In the genomic region with DNA sequence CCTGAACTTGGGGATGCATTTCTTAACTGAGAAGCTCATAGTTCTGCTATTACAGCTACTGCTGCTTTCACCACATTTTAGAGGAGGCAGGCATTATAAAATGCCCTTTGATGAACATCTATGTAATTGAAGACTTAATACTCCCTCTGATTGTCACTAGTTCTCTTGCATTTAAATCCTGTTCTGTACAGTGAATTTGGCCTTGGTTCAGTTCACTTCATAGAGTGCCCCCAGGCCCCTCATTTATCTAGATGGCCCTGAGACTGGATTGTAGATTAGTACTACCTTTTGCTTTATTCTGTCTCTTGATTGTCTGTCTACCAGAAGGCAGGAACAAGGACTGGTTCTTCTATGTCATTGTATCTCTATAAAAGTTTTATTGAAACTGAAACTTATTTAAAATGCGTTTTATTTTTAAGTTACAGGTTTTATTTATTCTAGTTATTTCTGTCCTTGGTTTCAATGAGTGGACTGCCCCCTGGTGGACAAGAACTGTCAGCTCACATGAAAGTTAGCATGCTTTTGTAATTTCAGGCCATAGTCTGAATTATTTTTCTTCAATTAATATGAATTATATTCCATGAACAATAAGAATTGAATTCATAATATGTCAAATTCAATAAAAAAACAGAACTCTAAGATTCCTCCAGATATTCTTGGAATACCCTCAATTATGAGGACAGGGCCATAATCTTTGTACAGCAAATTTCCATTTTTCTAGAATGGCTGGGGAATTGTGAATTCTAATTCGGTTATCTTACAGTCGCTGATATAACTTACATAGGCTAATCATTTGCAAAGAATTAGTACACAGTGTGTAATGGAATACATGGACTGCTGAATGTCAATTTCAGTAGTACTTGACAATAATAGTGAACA, we compare ENCODE assay signal across 8 cellular contexts. TPM values are rescaled to one million over a fixed set of nuclear protein-coding genes. Genes with fewer than 3 reads are reported as not detected.
DNase-seq lines count a peak whose midpoint lies in the region; ATAC-seq and TF ChIP-seq lines count a peak whose summit lies in the region.

No MANE protein-coding gene starts in this region.

- in situ Hi-C loops in astrocyte of the cerebellum (cut with HindIII; ENCODE audit: low sequenced_read_pairs): loop anchor here (25.0 kb wide), 2 partner anchors 176 to 601 kb away; no protein-coding TSS in a partner anchor

- peaks cover 7 to 61% of the 10 kb centered on the region in 2 donors for H3K27me3 ChIP-seq in left lung

- peak; percentile 58 for ATAC-seq in left lung
- ATAC-seq in HG03045 (IDR thresholded peaks at IDR 0.05; ENCODE audit: unreplicated experiment): no peak

- no peaks in the 10 kb centered on the region for H3K9me3 Mint-ChIP-seq in type B pancreatic cell

- H3K9me3 ChIP-seq in left lung: no peaks in the 10 kb centered on the region

- no peak overlapping the region for H3K27ac Mint-ChIP-seq in type B pancreatic cell

- H3K36me3 Mint-ChIP-seq in type B pancreatic cell: no peaks in the 10 kb centered on the region

- H3K36me3 ChIP-seq in left lung: no peaks in the 10 kb centered on the region

- peaks cover 70% of the 10 kb centered on the region for H3K27me3 Mint-ChIP-seq in type B pancreatic cell

- H3K4me3 ChIP-seq in astrocyte of the cerebellum (ENCODE audit: low read depth, low read length): no peak overlapping the region
- no peak overlapping the region for H3K4me3 ChIP-seq in left lung

- peak; percentile 27 for DNase-seq in AG08395 (ENCODE audit: low spot score)
- peak; percentile 44 for DNase-seq in GM10266 (ENCODE audit: extremely low spot score)
- DNase-seq in NCI-H774 (lab: John Stamatoyannopoulos, UW): peak; percentile 13
- DNase-seq in astrocyte of the cerebellum (ENCODE audit: low read depth): peak; percentile 37
- no peak for DNase-seq in left lung
- no peak for DNase-seq in type B pancreatic cell (ENCODE audit: extremely low spot score, unreplicated experiment)
- no peak for DNase-seq in ureter (ENCODE audit: low spot score)

- peaks cover 5% of the 10 kb centered on the region for H3K4me1 Mint-ChIP-seq in type B pancreatic cell (ENCODE audit: unreplicated experiment)

- intact Hi-C loops in left lung (cut with DNase I): loop anchor here in 1 of 2 donors (5.0 kb wide), 1 partner anchor 201 kb away; no protein-coding TSS in a partner anchor

- peak; percentile 74 for TF ChIP-seq CTCF in GM10266 (IDR thresholded peaks at IDR 0.05; ENCODE audit: control insufficient read depth, insufficient read depth, low read depth, missing control alignments)
- peak; percentile 86 for TF ChIP-seq CTCF in astrocyte of the cerebellum (IDR thresholded peaks at IDR 0.05; ENCODE audit: low read depth, low read length, missing control alignments)
- TF ChIP-seq CTCF in left lung (IDR thresholded peaks at IDR 0.05): peak; percentile 80 to 93
- peak; percentile 96 for TF ChIP-seq CTCF in type B pancreatic cell (conservative IDR thresholded peaks at IDR 0.05)

- no peak overlapping the region for H3K27ac ChIP-seq in left lung

- no peak overlapping the region for H3K4me3 Mint-ChIP-seq in type B pancreatic cell

- H3K4me1 ChIP-seq in left lung: no peaks in the 10 kb centered on the region

RNA-seq across cellular contexts. Expression of a gene that starts 47.2 kb away (rescaled TPM):
- 10 to 100 TPM; 70.9 to 87.7 TPM for total RNA-seq in left lung
- total RNA-seq in type B pancreatic cell (ENCODE audit: low replicate concordance): 60.5 and 64.3 TPM in 2 replicates
- total RNA-seq in ureter: 69.5 TPM

Comparison
In these comparisons a context has a peak if more than half of its experiments do, and no peak if none do; other contexts are left out.
1. DNase-seq: peak in AG08395 (single experiment), GM10266 (single experiment), NCI-H774 (single experiment) and astrocyte of the cerebellum (single experiment); none in left lung (0 of 2), type B pancreatic cell (single experiment) and ureter (single experiment).
2. Peak in every context shown above with its lines, with median percentiles within 50 percentile points of each other: CTCF ChIP-seq.